In genomic region chr3:51501833-51502561, GRCh38 we compare ENCODE assay signal across 8 cellular contexts. TPM values are rescaled to one million over a fixed set of nuclear protein-coding genes. Genes with fewer than 3 reads are reported as not detected.
DNase-seq lines count a peak whose midpoint lies in the region; ATAC-seq and TF ChIP-seq lines count a peak whose summit lies in the region.

No MANE protein-coding gene starts in this region.

- H3K9ac ChIP-seq in MM.1S (ENCODE audit: low read length), result no peak overlapping the region

- no peak overlapping the region for H3K4me2 ChIP-seq in MM.1S (ENCODE audit: low read depth, low read length)

- intact Hi-C loops in left cardiac atrium (cut with DNase I), result loop anchor here (2.0 to 10.0 kb wide), 5 partner anchors 165 to 303 kb away; no protein-coding TSS in a partner anchor

- H3K27ac ChIP-seq in MM.1S (ENCODE audit: low read length), result no peak overlapping the region

- H3K4me1 Mint-ChIP-seq in activated naive CD8-positive, alpha-beta T cell treated with anti-CD3 and anti-CD28 coated beads, Interleukin-2, amount 50 U/mL, for 24 hours, result peaks cover 26% of the 10 kb centered on the region

- TF ChIP-seq CTCF in MM.1S (IDR thresholded peaks at IDR 0.05; ENCODE audit: low read length), result peak; percentile 94

- no peak overlapping the region for H3K4me3 Mint-ChIP-seq in activated naive CD8-positive, alpha-beta T cell treated with anti-CD3 and anti-CD28 coated beads, Interleukin-2, amount 50 U/mL, for 24 hours

- peak overlapping the region; percentile 18 for H2AFZ ChIP-seq in MM.1S (ENCODE audit: low read length)

- H3K9me3 ChIP-seq in MM.1S (replicated peaks; ENCODE audit: insufficient read depth, low read length), result no peaks in the 10 kb centered on the region

- H3K27me3 ChIP-seq in MM.1S (replicated peaks; ENCODE audit: insufficient read depth, low read length), result no peaks in the 10 kb centered on the region

- H3K4me1 ChIP-seq in MM.1S (ENCODE audit: low read length), result no peaks in the 10 kb centered on the region

- peaks cover 3% of the 10 kb centered on the region for H3K27me3 Mint-ChIP-seq in activated naive CD8-positive, alpha-beta T cell treated with anti-CD3 and anti-CD28 coated beads, Interleukin-2, amount 50 U/mL, for 24 hours

- no peaks in the 10 kb centered on the region for H3K9me3 Mint-ChIP-seq in activated naive CD8-positive, alpha-beta T cell treated with anti-CD3 and anti-CD28 coated beads, Interleukin-2, amount 50 U/mL, for 24 hours

- no peaks in the 10 kb centered on the region for H3K36me3 ChIP-seq in MM.1S (replicated peaks; ENCODE audit: insufficient read depth, low read length)

- no peak overlapping the region for H3K4me3 ChIP-seq in MM.1S (ENCODE audit: low read length)

- no peaks in the 10 kb centered on the region for H3K9me2 ChIP-seq in MM.1S (replicated peaks; ENCODE audit: insufficient read depth, low read length)

- H3F3A ChIP-seq in MM.1S (ENCODE audit: insufficient read depth, low read length), result 0 out of 2 replicates have a peak, but pooled peaks cover 13% of the 10 kb centered on the region

- H4K20me1 ChIP-seq in MM.1S (ENCODE audit: insufficient read depth, low read length), result no peaks in the 10 kb centered on the region; the same call in 1 of the 2 replicates

- DNase-seq in NCI-H1417 (lab: John Stamatoyannopoulos, UW), result peak; percentile 48 to 74 (median 69)
- no peak for DNase-seq in NCI-H1417 treated with DMSO at 0.1 percent for 48 hours (lab: John Stamatoyannopoulos, UW)
- peak; percentile 65 for DNase-seq in MM.1S
- DNase-seq in T follicular helper cell (ENCODE audit: low read depth), result peak; percentile 68
- DNase-seq in activated naive CD8-positive, alpha-beta T cell treated with anti-CD3 and anti-CD28 coated beads, Interleukin-2, amount 50 U/mL, for 24 hours, result peak; percentile 88
- peak; percentile 82 for DNase-seq in left cardiac atrium
- peak; percentile 68 for DNase-seq in putamen (ENCODE audit: low spot score)

- H3K27ac Mint-ChIP-seq in activated naive CD8-positive, alpha-beta T cell treated with anti-CD3 and anti-CD28 coated beads, Interleukin-2, amount 50 U/mL, for 24 hours, result peak overlapping the region; percentile 59

- H3K79me2 ChIP-seq in MM.1S (ENCODE audit: low read length), result peaks cover 25% of the 10 kb centered on the region

- peak; percentile 29 for ATAC-seq in activated naive CD8-positive, alpha-beta T cell treated with anti-CD3 and anti-CD28 coated beads, Interleukin-2, amount 50 U/mL, for 24 hours
- ATAC-seq in left cardiac atrium, result peak in 1 of 2 donors; percentile 9
- no peak for ATAC-seq in GM21528 (IDR thresholded peaks at IDR 0.05; ENCODE audit: low FRiP score, unreplicated experiment)

- no peaks in the 10 kb centered on the region for H3K36me3 Mint-ChIP-seq in activated naive CD8-positive, alpha-beta T cell treated with anti-CD3 and anti-CD28 coated beads, Interleukin-2, amount 50 U/mL, for 24 hours (ENCODE audit: low read depth)

RNA-seq across cellular contexts. Expression of gene DCAF1, which starts 2.2 kb away (rescaled TPM):
- total RNA-seq in left cardiac atrium, result 10 to 100 TPM; 14.3 to 16.4 TPM

RNA-seq across cellular contexts. Expression of gene RAD54L2, which starts 36.5 kb away (rescaled TPM):
- 10 to 100 TPM in 1 of 2 donors, 1 to 10 TPM in 1; 9.1 to 15.0 TPM for total RNA-seq in left cardiac atrium
